In genomic region chr2:100416397-100416938, GRCh38 we compare ENCODE assay signal across 8 cellular contexts. TPM values are rescaled to one million over a fixed set of nuclear protein-coding genes. Genes with fewer than 3 reads are reported as not detected.
DNase-seq lines count a peak whose midpoint lies in the region; ATAC-seq and TF ChIP-seq lines count a peak whose summit lies in the region.

No MANE protein-coding gene starts in this region.

- no peak for ATAC-seq in GM19455 (IDR thresholded peaks at IDR 0.05; ENCODE audit: unreplicated experiment)
- no peak for ATAC-seq in GM19328 (IDR thresholded peaks at IDR 0.05; ENCODE audit: unreplicated experiment)

- peaks cover 0 to 10% (median 0%) of the 10 kb centered on the region in 3 donors for H3K36me3 Mint-ChIP-seq in CD8-positive, alpha-beta memory T cell

- H3K4me1 ChIP-seq in CD8-positive, alpha-beta memory T cell (ENCODE audit: insufficient read depth, low read length): peaks cover 3% of the 10 kb centered on the region
- peaks cover 14% of the 10 kb centered on the region for H3K4me1 ChIP-seq in OCI-LY7 (ENCODE audit: insufficient read depth, low read length, poor library complexity, severe bottlenecking)
- H3K4me1 ChIP-seq in neuronal stem cell (ENCODE audit: control insufficient read depth in 2 of 2, insufficient read depth in 1 of 2, low read depth in 1 of 2, low read length in 2 of 2): peaks cover 17 to 20% of the 10 kb centered on the region in 2 donors

- H3K27ac Mint-ChIP-seq in CD8-positive, alpha-beta memory T cell: peak overlapping the region in 5 of 8 donors; percentile 8 to 90 (median 73)

- no peaks in the 10 kb centered on the region for H3K36me3 ChIP-seq in CD8-positive, alpha-beta memory T cell (ENCODE audit: insufficient read depth, low read length)
- H3K36me3 ChIP-seq in OCI-LY7 (ENCODE audit: insufficient read depth, low read length) (peaks cover 26% of the 10 kb centered on the region), neuronal stem cell (replicated peaks in 1 of 2; ENCODE audit: control insufficient read depth in 2 of 2, insufficient read depth in 2 of 2, low read length in 2 of 2) (peaks cover 3 to 23% of the 10 kb centered on the region in 2 donors)

- H3K27ac ChIP-seq in CD8-positive, alpha-beta memory T cell (ENCODE audit: low read depth, low read length): no peak overlapping the region
- H3K27ac ChIP-seq in OCI-LY7 (ENCODE audit: low read depth, low read length, poor library complexity, severe bottlenecking) (no peak overlapping the region), neuronal stem cell (replicated peaks; ENCODE audit: low read length) (no peak overlapping the region)

- no peaks in the 10 kb centered on the region for H3K9me2 ChIP-seq in OCI-LY7 (ENCODE audit: insufficient read depth, low read length)

- no peak overlapping the region for H4K91ac ChIP-seq in neuronal stem cell (ENCODE audit: low read depth, low read length, poor library complexity)

- peak overlapping the region; percentile 71 for H3K4me3 ChIP-seq in CD8-positive, alpha-beta memory T cell (ENCODE audit: low read length)
- H3K4me3 ChIP-seq in OCI-LY7 (ENCODE audit: low read depth, low read length, poor library complexity, severe bottlenecking) (peak overlapping the region; percentile 93), epithelial cell of esophagus (ENCODE audit: low read length) (peak overlapping the region; percentile 51), neuronal stem cell (ENCODE audit: low read length in 2 of 2) (peak overlapping the region; percentile 81 to 85)

- TSS peak; percentile 59 for BruUV-seq in OCI-LY7 (replicated peaks; lab: Mats Ljungman, UMichigan)

- H3K79me2 ChIP-seq in OCI-LY7 (ENCODE audit: insufficient read depth, low read depth, low read length): peaks cover 13% of the 10 kb centered on the region; the same call in 1 of the 2 replicates

- H3K4me1 Mint-ChIP-seq in CD8-positive, alpha-beta memory T cell: peaks cover 19 to 33% (median 26%) of the 10 kb centered on the region in 3 donors

- DNase-seq in CD8-positive, alpha-beta memory T cell: no peak
- no peak for DNase-seq in OCI-LY7 (ENCODE audit: low spot score)
- DNase-seq in epithelial cell of esophagus (ENCODE audit: low read depth): no peak
- DNase-seq in neuronal stem cell (ENCODE audit: low spot score): no peak
- DNase-seq in NK-92 treated with Interleukin-12 subunit alpha and Interleukin-12 subunit beta, amount 100 ng/mL, for 24 hours (lab: John Stamatoyannopoulos, UW): no peak
- no peak for DNase-seq in 8988T

- H2BK15ac ChIP-seq in neuronal stem cell (ENCODE audit: low read length): no peak overlapping the region

- no peaks in the 10 kb centered on the region for H4K20me1 ChIP-seq in OCI-LY7 (ENCODE audit: insufficient read depth, low read length)

- no peaks in the 10 kb centered on the region for H3K27me3 ChIP-seq in CD8-positive, alpha-beta memory T cell (ENCODE audit: insufficient read depth, low read length, poor library complexity, severe bottlenecking)
- peaks cover 0 to 5% (median 0%) of the 10 kb centered on the region in 3 experiments for H3K27me3 ChIP-seq in neuronal stem cell (ENCODE audit: control insufficient read depth in 3 of 3, insufficient read depth in 3 of 3, low read depth in 1 of 3, low read length in 3 of 3)

- no CpG with 5 or more reads among the region's 6 CpGs for WGBS in neuronal stem cell (ENCODE audit: extremely low coverage in 2 of 2, insufficient read length in 2 of 2, insufficient replicate concordance in 1 of 2), 2 donors

- POLR2A ChIA-PET in CD8-positive, alpha-beta memory T cell (lab: Charles Lee): interaction anchor here (0.6 to 0.7 kb wide), 2 partner anchors 14 to 171 kb away, joined by 3 read pairs; no protein-coding TSS in a partner anchor
- POLR2A ChIA-PET in OCI-LY7 (lab: Charles Lee): interaction anchor here (0.6 to 1.4 kb wide), 4 partner anchors 22 to 745 kb away, joined by 3 to 6 read pairs (median 4); partner anchors contain the start of gene PDCL3

- H3K9me3 ChIP-seq in CD8-positive, alpha-beta memory T cell (ENCODE audit: low read length): no peaks in the 10 kb centered on the region
- H3K9me3 ChIP-seq in OCI-LY7 (ENCODE audit: low read length): no peaks in the 10 kb centered on the region
- H3K9me3 ChIP-seq in neuronal stem cell (replicated peaks in 1 of 2; ENCODE audit: control insufficient read depth in 2 of 2, insufficient read depth in 1 of 2, low read depth in 1 of 2, low read length in 2 of 2): no peaks in the 10 kb centered on the region

- peak overlapping the region; percentile 88 for H3K18ac ChIP-seq in neuronal stem cell (ENCODE audit: low read length)

- H2AK5ac ChIP-seq in neuronal stem cell (ENCODE audit: low read depth, low read length): no peak overlapping the region

- no peak overlapping the region for H2BK120ac ChIP-seq in neuronal stem cell (ENCODE audit: low read depth, low read length)

- TF ChIP-seq CTCF in OCI-LY7 (conservative IDR thresholded peaks at IDR 0.05; ENCODE audit: low read length) (no peak), epithelial cell of esophagus (IDR thresholded peaks at IDR 0.05; ENCODE audit: insufficient read depth, low read depth, low read length, missing control alignments) (no peak)

- CTCF ChIA-PET in CD8-positive, alpha-beta memory T cell (lab: Charles Lee): no interaction called here
- CTCF ChIA-PET in OCI-LY7 (lab: Charles Lee; ENCODE audit: unreplicated experiment): interaction anchor here (1.1 kb wide), 1 partner anchor 9 kb away, joined by 4 read pairs; no protein-coding TSS in a partner anchor

- intact Hi-C loops in OCI-LY7 (cut with micrococcal nuclease; ENCODE audit: unreplicated experiment): no loop called here

- H3K27me3 Mint-ChIP-seq in CD8-positive, alpha-beta memory T cell: no peaks in the 10 kb centered on the region

- H2BK5ac ChIP-seq in neuronal stem cell (ENCODE audit: low read length): no peak overlapping the region

- H3K79me1 ChIP-seq in neuronal stem cell (ENCODE audit: low read depth, low read length): no peaks in the 10 kb centered on the region

- no peak overlapping the region for H2BK12ac ChIP-seq in neuronal stem cell (ENCODE audit: low read length)

- peak overlapping the region; percentile 83 to 97 (median 92) for H3K4me3 Mint-ChIP-seq in CD8-positive, alpha-beta memory T cell

- H3K9me3 Mint-ChIP-seq in CD8-positive, alpha-beta memory T cell: no peaks in the 10 kb centered on the region

- peak overlapping the region; percentile 75 for H3K9ac ChIP-seq in neuronal stem cell (ENCODE audit: low read depth, low read length, poor library complexity)

- peak overlapping the region; percentile 37 for H3K23ac ChIP-seq in neuronal stem cell (ENCODE audit: low read depth, low read length, poor library complexity)

- H3K4me2 ChIP-seq in OCI-LY7 (ENCODE audit: low read length): peak overlapping the region; percentile 98
- H3K4me2 ChIP-seq in neuronal stem cell (ENCODE audit: insufficient read depth, low read length, poor library complexity, severe bottlenecking): peak overlapping the region; percentile 75

- no peak overlapping the region for H3K4ac ChIP-seq in neuronal stem cell (ENCODE audit: low read length)

- H2AFZ ChIP-seq in OCI-LY7 (ENCODE audit: low read length): peak overlapping the region; percentile 97
- peak overlapping the region; percentile 96 for H2AFZ ChIP-seq in neuronal stem cell (ENCODE audit: low read length)

- no peak overlapping the region for H3K14ac ChIP-seq in neuronal stem cell (ENCODE audit: low read length)

- H4K8ac ChIP-seq in neuronal stem cell (ENCODE audit: low read depth, low read length): no peak overlapping the region

RNA-seq across cellular contexts. Expression of gene CHST10, which starts 1.0 kb away (rescaled TPM):
- total RNA-seq in CD8-positive, alpha-beta memory T cell: 10 to 100 TPM; 11.0 to 15.5 TPM
- polyA plus RNA-seq in CD8-positive, alpha-beta memory T cell: 7.2 TPM
- total RNA-seq in OCI-LY7 (2014; rRNA removed; shearing (Covaris generic)): 12.8 and 19.1 TPM in 2 replicates
- total RNA-seq in OCI-LY7 (2022): 13.5 and 15.0 TPM in 2 replicates
- 17.5 TPM for polyA plus RNA-seq in neuronal stem cell (2013, experiment 1 of 2)
- 16.7 TPM for polyA plus RNA-seq in neuronal stem cell (2013, experiment 2 of 2)

RNA-seq across cellular contexts. Expression of gene NMS, which starts 53.8 kb away (rescaled TPM):
- not detected for total RNA-seq in CD8-positive, alpha-beta memory T cell
- polyA plus RNA-seq in CD8-positive, alpha-beta memory T cell: not detected
- total RNA-seq in OCI-LY7 (2014; rRNA removed; shearing (Covaris generic)): not detected in 2 replicates
- not detected in 2 replicates for total RNA-seq in OCI-LY7 (2022)
- not detected for polyA plus RNA-seq in neuronal stem cell (2013, experiment 1 of 2)
- polyA plus RNA-seq in neuronal stem cell (2013, experiment 2 of 2): not detected
